In genomic region chr12:6939187-6939540, GRCh38 we compare ENCODE assay signal across 1 cellular context.
TF ChIP-seq lines count a peak whose summit lies in the region.

No MANE protein-coding gene starts in this region.

TF ChIP-seq in IMR-90, 13 proteins besides CTCF, POLR2A, EP300 and RAD21:
- no peak for TF ChIP-seq SMC3 (IDR thresholded peaks at IDR 0.05; ENCODE audit: low read depth, low read length)
- no peak for TF ChIP-seq MAZ (IDR thresholded peaks at IDR 0.05; ENCODE audit: borderline replicate concordance, low read depth, low read length)
- TF ChIP-seq CHD1 (IDR thresholded peaks at IDR 0.05; ENCODE audit: low read depth, low read length): no peak
- TF ChIP-seq FOS (IDR thresholded peaks at IDR 0.05; ENCODE audit: low read depth, low read length): no peak
- no peak for TF ChIP-seq RCOR1 (IDR thresholded peaks at IDR 0.05; ENCODE audit: insufficient replicate concordance, low read length)
- TF ChIP-seq RFX5 (IDR thresholded peaks at IDR 0.05; ENCODE audit: low read depth, low read length): no peak
- no peak for TF ChIP-seq MAFK (IDR thresholded peaks at IDR 0.05; ENCODE audit: low read depth, low read length)
- no peak for TF ChIP-seq NFE2L2 (IDR thresholded peaks at IDR 0.05; ENCODE audit: low read depth, low read length)
- no peak for TF ChIP-seq USF2 (IDR thresholded peaks at IDR 0.05; ENCODE audit: low read depth, low read length)
- no peak for TF ChIP-seq MXI1 (IDR thresholded peaks at IDR 0.05; ENCODE audit: borderline replicate concordance, low read depth, low read length)
- TF ChIP-seq CEBPB (IDR thresholded peaks at IDR 0.05; ENCODE audit: low read depth, low read length): no peak
- TF ChIP-seq BHLHE40 (IDR thresholded peaks at IDR 0.05; ENCODE audit: low read depth, low read length): no peak
- TF ChIP-seq ELK1 (IDR thresholded peaks at IDR 0.05; ENCODE audit: borderline replicate concordance, low read depth, low read length): no peak
